1 cellular context compared by ENCODE assay signal in genomic region chr6:32216292-32216691, GRCh38.
TF ChIP-seq lines count a peak whose summit lies in the region.

No MANE protein-coding gene starts in this region.

TF ChIP-seq in K562, 482 proteins besides CTCF, POLR2A, EP300 and RAD21 (continued from another document and continues in another):
- TF ChIP-seq, protein P1, sequence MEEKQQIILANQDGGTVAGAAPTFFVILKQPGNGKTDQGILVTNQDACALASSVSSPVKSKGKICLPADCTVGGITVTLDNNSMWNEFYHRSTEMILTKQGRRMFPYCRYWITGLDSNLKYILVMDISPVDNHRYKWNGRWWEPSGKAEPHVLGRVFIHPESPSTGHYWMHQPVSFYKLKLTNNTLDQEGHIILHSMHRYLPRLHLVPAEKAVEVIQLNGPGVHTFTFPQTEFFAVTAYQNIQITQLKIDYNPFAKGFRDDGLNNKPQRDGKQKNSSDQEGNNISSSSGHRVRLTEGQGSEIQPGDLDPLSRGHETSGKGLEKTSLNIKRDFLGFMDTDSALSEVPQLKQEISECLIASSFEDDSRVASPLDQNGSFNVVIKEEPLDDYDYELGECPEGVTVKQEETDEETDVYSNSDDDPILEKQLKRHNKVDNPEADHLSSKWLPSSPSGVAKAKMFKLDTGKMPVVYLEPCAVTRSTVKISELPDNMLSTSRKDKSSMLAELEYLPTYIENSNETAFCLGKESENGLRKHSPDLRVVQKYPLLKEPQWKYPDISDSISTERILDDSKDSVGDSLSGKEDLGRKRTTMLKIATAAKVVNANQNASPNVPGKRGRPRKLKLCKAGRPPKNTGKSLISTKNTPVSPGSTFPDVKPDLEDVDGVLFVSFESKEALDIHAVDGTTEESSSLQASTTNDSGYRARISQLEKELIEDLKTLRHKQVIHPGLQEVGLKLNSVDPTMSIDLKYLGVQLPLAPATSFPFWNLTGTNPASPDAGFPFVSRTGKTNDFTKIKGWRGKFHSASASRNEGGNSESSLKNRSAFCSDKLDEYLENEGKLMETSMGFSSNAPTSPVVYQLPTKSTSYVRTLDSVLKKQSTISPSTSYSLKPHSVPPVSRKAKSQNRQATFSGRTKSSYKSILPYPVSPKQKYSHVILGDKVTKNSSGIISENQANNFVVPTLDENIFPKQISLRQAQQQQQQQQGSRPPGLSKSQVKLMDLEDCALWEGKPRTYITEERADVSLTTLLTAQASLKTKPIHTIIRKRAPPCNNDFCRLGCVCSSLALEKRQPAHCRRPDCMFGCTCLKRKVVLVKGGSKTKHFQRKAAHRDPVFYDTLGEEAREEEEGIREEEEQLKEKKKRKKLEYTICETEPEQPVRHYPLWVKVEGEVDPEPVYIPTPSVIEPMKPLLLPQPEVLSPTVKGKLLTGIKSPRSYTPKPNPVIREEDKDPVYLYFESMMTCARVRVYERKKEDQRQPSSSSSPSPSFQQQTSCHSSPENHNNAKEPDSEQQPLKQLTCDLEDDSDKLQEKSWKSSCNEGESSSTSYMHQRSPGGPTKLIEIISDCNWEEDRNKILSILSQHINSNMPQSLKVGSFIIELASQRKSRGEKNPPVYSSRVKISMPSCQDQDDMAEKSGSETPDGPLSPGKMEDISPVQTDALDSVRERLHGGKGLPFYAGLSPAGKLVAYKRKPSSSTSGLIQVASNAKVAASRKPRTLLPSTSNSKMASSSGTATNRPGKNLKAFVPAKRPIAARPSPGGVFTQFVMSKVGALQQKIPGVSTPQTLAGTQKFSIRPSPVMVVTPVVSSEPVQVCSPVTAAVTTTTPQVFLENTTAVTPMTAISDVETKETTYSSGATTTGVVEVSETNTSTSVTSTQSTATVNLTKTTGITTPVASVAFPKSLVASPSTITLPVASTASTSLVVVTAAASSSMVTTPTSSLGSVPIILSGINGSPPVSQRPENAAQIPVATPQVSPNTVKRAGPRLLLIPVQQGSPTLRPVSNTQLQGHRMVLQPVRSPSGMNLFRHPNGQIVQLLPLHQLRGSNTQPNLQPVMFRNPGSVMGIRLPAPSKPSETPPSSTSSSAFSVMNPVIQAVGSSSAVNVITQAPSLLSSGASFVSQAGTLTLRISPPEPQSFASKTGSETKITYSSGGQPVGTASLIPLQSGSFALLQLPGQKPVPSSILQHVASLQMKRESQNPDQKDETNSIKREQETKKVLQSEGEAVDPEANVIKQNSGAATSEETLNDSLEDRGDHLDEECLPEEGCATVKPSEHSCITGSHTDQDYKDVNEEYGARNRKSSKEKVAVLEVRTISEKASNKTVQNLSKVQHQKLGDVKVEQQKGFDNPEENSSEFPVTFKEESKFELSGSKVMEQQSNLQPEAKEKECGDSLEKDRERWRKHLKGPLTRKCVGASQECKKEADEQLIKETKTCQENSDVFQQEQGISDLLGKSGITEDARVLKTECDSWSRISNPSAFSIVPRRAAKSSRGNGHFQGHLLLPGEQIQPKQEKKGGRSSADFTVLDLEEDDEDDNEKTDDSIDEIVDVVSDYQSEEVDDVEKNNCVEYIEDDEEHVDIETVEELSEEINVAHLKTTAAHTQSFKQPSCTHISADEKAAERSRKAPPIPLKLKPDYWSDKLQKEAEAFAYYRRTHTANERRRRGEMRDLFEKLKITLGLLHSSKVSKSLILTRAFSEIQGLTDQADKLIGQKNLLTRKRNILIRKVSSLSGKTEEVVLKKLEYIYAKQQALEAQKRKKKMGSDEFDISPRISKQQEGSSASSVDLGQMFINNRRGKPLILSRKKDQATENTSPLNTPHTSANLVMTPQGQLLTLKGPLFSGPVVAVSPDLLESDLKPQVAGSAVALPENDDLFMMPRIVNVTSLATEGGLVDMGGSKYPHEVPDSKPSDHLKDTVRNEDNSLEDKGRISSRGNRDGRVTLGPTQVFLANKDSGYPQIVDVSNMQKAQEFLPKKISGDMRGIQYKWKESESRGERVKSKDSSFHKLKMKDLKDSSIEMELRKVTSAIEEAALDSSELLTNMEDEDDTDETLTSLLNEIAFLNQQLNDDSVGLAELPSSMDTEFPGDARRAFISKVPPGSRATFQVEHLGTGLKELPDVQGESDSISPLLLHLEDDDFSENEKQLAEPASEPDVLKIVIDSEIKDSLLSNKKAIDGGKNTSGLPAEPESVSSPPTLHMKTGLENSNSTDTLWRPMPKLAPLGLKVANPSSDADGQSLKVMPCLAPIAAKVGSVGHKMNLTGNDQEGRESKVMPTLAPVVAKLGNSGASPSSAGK (IDR thresholded peaks at IDR 0.05), result peak; percentile 26; the same call in 1 of the 2 replicates
- no peak for TF ChIP-seq NUFIP1 (IDR thresholded peaks at IDR 0.05; ENCODE audit: partially characterized antibody)
- no peak for TF ChIP-seq MYBL2 (IDR thresholded peaks at IDR 0.05; ENCODE audit: low read depth)
- no peak for TF ChIP-seq MYBL2 (CRISPR knock-in tag; IDR thresholded peaks at IDR 0.05; ENCODE audit: borderline replicate concordance)
- TF ChIP-seq RNF2 (IDR thresholded peaks at IDR 0.05), result no peak
- TF ChIP-seq CTBP1 (IDR thresholded peaks at IDR 0.05; ENCODE audit: borderline replicate concordance), result peak; percentile 30; the same call in 1 of the 2 replicates
- no peak for TF ChIP-seq NFIX (CRISPR knock-in tag; IDR thresholded peaks at IDR 0.05; ENCODE audit: low read depth)
- TF ChIP-seq MIER1 (IDR thresholded peaks at IDR 0.05; ENCODE audit: low read depth), result no peak
- TF ChIP-seq FOXA1 (IDR thresholded peaks at IDR 0.05; ENCODE audit: borderline replicate concordance), result no peak
- TF ChIP-seq NELFE (IDR thresholded peaks at IDR 0.05; ENCODE audit: insufficient read depth, insufficient read length), result no peak
- no peak for TF ChIP-seq NR4A1 (CRISPR knock-in tag; IDR thresholded peaks at IDR 0.05)
- TF ChIP-seq NR4A1 (tag; IDR thresholded peaks at IDR 0.05), result peak; percentile 85
- TF ChIP-seq IFI16 (CRISPR knock-in tag; IDR thresholded peaks at IDR 0.05), result no peak
- TF ChIP-seq ESRRB (CRISPR knock-in tag; IDR thresholded peaks at IDR 0.05; ENCODE audit: borderline replicate concordance), result no peak
- TF ChIP-seq SMARCC2 (IDR thresholded peaks at IDR 0.05; ENCODE audit: low read depth), result no peak
- TF ChIP-seq ELK3 (CRISPR knock-in tag; IDR thresholded peaks at IDR 0.05), result no peak
- TF ChIP-seq SMARCA5 (IDR thresholded peaks at IDR 0.05), result no peak
- no peak for TF ChIP-seq CCNT2 (IDR thresholded peaks at IDR 0.05; ENCODE audit: borderline replicate concordance, extremely low read depth, insufficient read length, low read depth, low read length)
- TF ChIP-seq L3MBTL2 (IDR thresholded peaks at IDR 0.05), result peak; percentile 55
- TF ChIP-seq GATAD2B (IDR thresholded peaks at IDR 0.05; ENCODE audit: borderline replicate concordance), result no peak
- TF ChIP-seq MTA3 (IDR thresholded peaks at IDR 0.05; ENCODE audit: borderline replicate concordance), result no peak
- TF ChIP-seq GABPB1 (CRISPR knock-in tag; IDR thresholded peaks at IDR 0.05), result no peak
- TF ChIP-seq, protein P2, sequence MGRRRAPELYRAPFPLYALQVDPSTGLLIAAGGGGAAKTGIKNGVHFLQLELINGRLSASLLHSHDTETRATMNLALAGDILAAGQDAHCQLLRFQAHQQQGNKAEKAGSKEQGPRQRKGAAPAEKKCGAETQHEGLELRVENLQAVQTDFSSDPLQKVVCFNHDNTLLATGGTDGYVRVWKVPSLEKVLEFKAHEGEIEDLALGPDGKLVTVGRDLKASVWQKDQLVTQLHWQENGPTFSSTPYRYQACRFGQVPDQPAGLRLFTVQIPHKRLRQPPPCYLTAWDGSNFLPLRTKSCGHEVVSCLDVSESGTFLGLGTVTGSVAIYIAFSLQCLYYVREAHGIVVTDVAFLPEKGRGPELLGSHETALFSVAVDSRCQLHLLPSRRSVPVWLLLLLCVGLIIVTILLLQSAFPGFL (CRISPR knock-in tag; IDR thresholded peaks at IDR 0.05), result no peak
- no peak for TF ChIP-seq CREBBP (IDR thresholded peaks at IDR 0.05; ENCODE audit: low read depth, low read length)
- no peak for TF ChIP-seq VEZF1 (CRISPR knock-in tag; IDR thresholded peaks at IDR 0.05)
- TF ChIP-seq SMARCB1 (IDR thresholded peaks at IDR 0.05; ENCODE audit: insufficient read length, low read depth), result no peak
- no peak for TF ChIP-seq RBM15 (IDR thresholded peaks at IDR 0.05; ENCODE audit: insufficient read depth, low read length)
- no peak for TF ChIP-seq ZNF785 (CRISPR knock-in tag; IDR thresholded peaks at IDR 0.05)
- TF ChIP-seq ZNF24 (IDR thresholded peaks at IDR 0.05), result no peak
- 0 out of 2 replicates have a peak, but pooled peaks have one; percentile 17 for TF ChIP-seq DPF2 (IDR thresholded peaks at IDR 0.05)
- TF ChIP-seq DACH1 (IDR thresholded peaks at IDR 0.05; ENCODE audit: partially characterized antibody), result no peak
- TF ChIP-seq ZNF384 (IDR thresholded peaks at IDR 0.05; ENCODE audit: low read depth, low read length), result no peak
- TF ChIP-seq, protein P3, sequence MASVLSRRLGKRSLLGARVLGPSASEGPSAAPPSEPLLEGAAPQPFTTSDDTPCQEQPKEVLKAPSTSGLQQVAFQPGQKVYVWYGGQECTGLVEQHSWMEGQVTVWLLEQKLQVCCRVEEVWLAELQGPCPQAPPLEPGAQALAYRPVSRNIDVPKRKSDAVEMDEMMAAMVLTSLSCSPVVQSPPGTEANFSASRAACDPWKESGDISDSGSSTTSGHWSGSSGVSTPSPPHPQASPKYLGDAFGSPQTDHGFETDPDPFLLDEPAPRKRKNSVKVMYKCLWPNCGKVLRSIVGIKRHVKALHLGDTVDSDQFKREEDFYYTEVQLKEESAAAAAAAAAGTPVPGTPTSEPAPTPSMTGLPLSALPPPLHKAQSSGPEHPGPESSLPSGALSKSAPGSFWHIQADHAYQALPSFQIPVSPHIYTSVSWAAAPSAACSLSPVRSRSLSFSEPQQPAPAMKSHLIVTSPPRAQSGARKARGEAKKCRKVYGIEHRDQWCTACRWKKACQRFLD (CRISPR knock-in tag; IDR thresholded peaks at IDR 0.05), result no peak
- no peak for TF ChIP-seq KAT7 (CRISPR knock-in tag; IDR thresholded peaks at IDR 0.05; ENCODE audit: borderline replicate concordance)
- no peak for TF ChIP-seq MYNN (IDR thresholded peaks at IDR 0.05)
- no peak for TF ChIP-seq MYNN (CRISPR knock-in tag; IDR thresholded peaks at IDR 0.05)
- no peak for TF ChIP-seq LARP7 (IDR thresholded peaks at IDR 0.05)
- TF ChIP-seq ZBTB34 (CRISPR knock-in tag; IDR thresholded peaks at IDR 0.05), result no peak
- TF ChIP-seq NCOR1 (IDR thresholded peaks at IDR 0.05), result no peak
- no peak for TF ChIP-seq RBM14 (IDR thresholded peaks at IDR 0.05; ENCODE audit: borderline replicate concordance, insufficient read depth, low read depth, low read length)
- TF ChIP-seq ZNF121 (CRISPR knock-in tag; conservative IDR thresholded peaks at IDR 0.05), result no peak
- no peak for TF ChIP-seq BCLAF1 (IDR thresholded peaks at IDR 0.05; ENCODE audit: borderline replicate concordance in 1 of 2, control insufficient read depth in 1 of 2, low read depth in 2 of 2, low read length in 1 of 2)
- TF ChIP-seq RB1 (IDR thresholded peaks at IDR 0.05; ENCODE audit: low read depth), result no peak
- no peak for TF ChIP-seq RAD51 (IDR thresholded peaks at IDR 0.05; ENCODE audit: borderline replicate concordance, low read depth)
- TF ChIP-seq BACH1 (tag; IDR thresholded peaks at IDR 0.05), result no peak
- no peak for TF ChIP-seq SIX5 (IDR thresholded peaks at IDR 0.05; ENCODE audit: borderline replicate concordance in 1 of 2, insufficient read depth in 1 of 2, low read depth in 1 of 2, low read length in 2 of 2)
- TF ChIP-seq GTF2E2 (tag; IDR thresholded peaks at IDR 0.05), result no peak
- TF ChIP-seq BRD4 (IDR thresholded peaks at IDR 0.05), result no peak
- no peak for TF ChIP-seq SAFB (IDR thresholded peaks at IDR 0.05; ENCODE audit: borderline replicate concordance, low read depth, low read length)
